Comparison of ENCODE assay signal across 1 cellular context in the genomic region with DNA sequence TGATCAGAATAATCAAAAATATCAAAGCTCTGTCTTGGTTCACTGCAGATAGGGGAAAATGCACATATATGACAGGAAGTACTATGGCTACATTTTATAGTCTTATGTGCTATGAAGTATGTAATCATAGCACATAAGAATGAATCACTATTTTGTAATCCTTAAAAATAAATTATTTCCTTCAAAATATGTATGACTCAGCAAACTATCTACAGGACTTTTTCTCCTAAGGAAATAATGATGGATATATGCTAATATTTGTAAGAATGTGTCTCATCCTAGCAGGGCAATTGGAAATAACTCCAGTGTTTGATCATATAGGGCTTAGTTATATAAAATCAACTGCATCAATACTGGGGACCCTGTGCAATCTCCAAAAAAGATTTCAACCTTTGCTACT.
TF ChIP-seq lines count a peak whose summit lies in the region.

No MANE protein-coding gene starts in this region.

TF ChIP-seq in GM23338, 12 proteins besides CTCF, POLR2A, EP300 and RAD21 (continued from another document):
- TF ChIP-seq ZNF462 (CRISPR knock-in tag; IDR thresholded peaks at IDR 0.05) = no peak
- no peak for TF ChIP-seq JUNB (IDR thresholded peaks at IDR 0.05; ENCODE audit: unreplicated experiment)
- TF ChIP-seq ZNF331 (CRISPR knock-in tag; IDR thresholded peaks at IDR 0.05; ENCODE audit: low read depth) = no peak
- no peak for TF ChIP-seq EZH2 (IDR thresholded peaks at IDR 0.05; ENCODE audit: low read depth, unreplicated experiment)
- TF ChIP-seq EZH2phosphoT487 (IDR thresholded peaks at IDR 0.05; ENCODE audit: unreplicated experiment) = no peak
- no peak for TF ChIP-seq NANOG (IDR thresholded peaks at IDR 0.05; ENCODE audit: borderline replicate concordance)
- TF ChIP-seq STAT1 (IDR thresholded peaks at IDR 0.05; ENCODE audit: unreplicated experiment) = no peak
- no peak for TF ChIP-seq CREB1 (CRISPR knock-in tag; IDR thresholded peaks at IDR 0.05; ENCODE audit: low read depth)
- TF ChIP-seq, protein P1, sequence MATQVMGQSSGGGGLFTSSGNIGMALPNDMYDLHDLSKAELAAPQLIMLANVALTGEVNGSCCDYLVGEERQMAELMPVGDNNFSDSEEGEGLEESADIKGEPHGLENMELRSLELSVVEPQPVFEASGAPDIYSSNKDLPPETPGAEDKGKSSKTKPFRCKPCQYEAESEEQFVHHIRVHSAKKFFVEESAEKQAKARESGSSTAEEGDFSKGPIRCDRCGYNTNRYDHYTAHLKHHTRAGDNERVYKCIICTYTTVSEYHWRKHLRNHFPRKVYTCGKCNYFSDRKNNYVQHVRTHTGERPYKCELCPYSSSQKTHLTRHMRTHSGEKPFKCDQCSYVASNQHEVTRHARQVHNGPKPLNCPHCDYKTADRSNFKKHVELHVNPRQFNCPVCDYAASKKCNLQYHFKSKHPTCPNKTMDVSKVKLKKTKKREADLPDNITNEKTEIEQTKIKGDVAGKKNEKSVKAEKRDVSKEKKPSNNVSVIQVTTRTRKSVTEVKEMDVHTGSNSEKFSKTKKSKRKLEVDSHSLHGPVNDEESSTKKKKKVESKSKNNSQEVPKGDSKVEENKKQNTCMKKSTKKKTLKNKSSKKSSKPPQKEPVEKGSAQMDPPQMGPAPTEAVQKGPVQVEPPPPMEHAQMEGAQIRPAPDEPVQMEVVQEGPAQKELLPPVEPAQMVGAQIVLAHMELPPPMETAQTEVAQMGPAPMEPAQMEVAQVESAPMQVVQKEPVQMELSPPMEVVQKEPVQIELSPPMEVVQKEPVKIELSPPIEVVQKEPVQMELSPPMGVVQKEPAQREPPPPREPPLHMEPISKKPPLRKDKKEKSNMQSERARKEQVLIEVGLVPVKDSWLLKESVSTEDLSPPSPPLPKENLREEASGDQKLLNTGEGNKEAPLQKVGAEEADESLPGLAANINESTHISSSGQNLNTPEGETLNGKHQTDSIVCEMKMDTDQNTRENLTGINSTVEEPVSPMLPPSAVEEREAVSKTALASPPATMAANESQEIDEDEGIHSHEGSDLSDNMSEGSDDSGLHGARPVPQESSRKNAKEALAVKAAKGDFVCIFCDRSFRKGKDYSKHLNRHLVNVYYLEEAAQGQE (IDR thresholded peaks at IDR 0.05; ENCODE audit: unreplicated experiment) = no peak
TF ChIP-seq in GM23338: peak in this region for 0.
